32 cellular contexts compared by ENCODE assay signal in the genomic region with DNA sequence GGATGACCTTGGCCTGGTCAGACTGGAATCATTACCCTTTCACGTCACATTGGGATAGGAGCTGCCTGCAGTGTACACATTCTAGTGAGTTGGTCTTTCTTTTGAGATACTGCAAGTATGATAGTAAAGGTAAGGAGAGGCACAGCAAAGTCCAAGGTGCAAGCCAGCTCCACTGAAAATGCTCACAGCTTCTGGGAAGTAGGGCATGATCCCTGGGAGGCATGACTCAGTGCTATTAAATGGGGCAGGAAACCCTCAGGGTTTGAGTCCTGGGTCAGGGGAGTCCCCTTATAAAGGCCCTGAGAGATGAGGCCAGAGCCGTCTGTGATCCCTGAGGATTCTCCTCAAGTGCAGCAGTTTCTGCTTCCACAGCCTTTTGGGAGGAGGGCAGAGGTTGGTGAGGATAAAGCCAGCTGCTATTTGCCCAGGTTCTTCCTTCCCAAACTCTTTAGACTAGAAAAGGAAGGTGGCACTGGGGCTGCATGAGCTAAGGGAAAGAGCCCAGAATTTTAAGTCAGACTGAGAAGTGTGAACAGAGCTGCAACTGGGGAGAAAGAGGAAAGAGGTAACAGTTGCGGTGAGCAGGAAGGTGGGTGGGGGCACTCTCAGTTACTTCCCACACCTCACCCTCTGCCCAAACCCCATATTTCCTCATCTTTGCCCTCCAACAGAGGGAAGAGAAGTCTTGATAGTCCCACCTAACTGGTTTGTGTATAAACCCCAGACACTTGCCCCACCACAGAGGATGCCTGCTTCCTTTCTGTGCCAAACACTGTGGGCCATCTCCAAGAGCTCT. TPM values are rescaled to one million over a fixed set of nuclear protein-coding genes. Genes with fewer than 3 reads are reported as not detected.
DNase-seq lines count a peak whose midpoint lies in the region; ATAC-seq and TF ChIP-seq lines count a peak whose summit lies in the region.
"Had no signal": no experiment of that assay in that cellular context is flagged by ENCODE, and none has a peak within 500 bp of the region (broad histone marks: within the 10 kb centered on the region; RNA-seq: fewer than 3 reads in every experiment).

No MANE protein-coding gene starts in this region.

- H3K9me3 ChIP-seq in sigmoid colon = peaks cover 0 to 7% (median 3%) of the 10 kb centered on the region in 4 donors
- H3K9me3 ChIP-seq: testis had no signal

- TF ChIP-seq EP300 in sigmoid colon (IDR thresholded peaks at IDR 0.05) = no peak

- H3K27me3 ChIP-seq in sigmoid colon = no peaks in the 10 kb centered on the region
- H3K27me3 ChIP-seq: esophagus squamous epithelium, testis had no signal

- ATAC-seq in left colon (peak; percentile 46), HG03520 (IDR thresholded peaks at IDR 0.05; ENCODE audit: unreplicated experiment) (no peak)
- ATAC-seq: activated CD8-positive, alpha-beta memory T cell treated with anti-CD3 and anti-CD28 coated beads, Interleukin-2, amount 10 ng/mL, durations not matched to agents 7 days and 5 days; activated T-cell treated with anti-CD3 and anti-CD28 coated beads, Interleukin-2, amount 50 U/mL, for 72 hours; left lobe of liver; SK-N-SH treated with all-trans-retinoic acid at 6 μM for 48 hours had no signal

- TF ChIP-seq POLR2A in sigmoid colon (IDR thresholded peaks at IDR 0.05) = no peak

- no peak overlapping the region for H3K4me3 ChIP-seq in sigmoid colon
- H3K4me3 ChIP-seq: esophagus squamous epithelium, skin epidermis, testis had no signal

- no peaks in the 10 kb centered on the region for H3K4me1 ChIP-seq in sigmoid colon
- H3K4me1 ChIP-seq: testis had no signal

- TF ChIP-seq CTCF in sigmoid colon (IDR thresholded peaks at IDR 0.05) = no peak

- intact Hi-C loops in left colon (cut with DNase I, micrococcal nuclease) (no loop called here), sigmoid colon (cut with DNase I) (no loop called here)

- no peak overlapping the region for H3K27ac ChIP-seq in sigmoid colon
- H3K27ac ChIP-seq: 22Rv1, esophagus squamous epithelium, skin epidermis, testis, WERI-Rb-1 had no signal

- 58 to 73% methylated on average over 3 of the region's 3 CpGs for WGBS in sigmoid colon, 2 donors

- DNase-seq in SIG-M5 treated with dmso at 0.1 percent for 504 hours (lab: John Stamatoyannopoulos, UW; ENCODE audit: unreplicated experiment) (peak; percentile 23), SIG-M5 (lab: John Stamatoyannopoulos, UW) (no peak), NOMO-1 treated with dmso at 0.1 percent for 144 hours (lab: John Stamatoyannopoulos, UW; ENCODE audit: unreplicated experiment) (peak; percentile 50), left colon (no peak), NCI-H226 (no peak), sigmoid colon (no peak), NCI-H128 (lab: John Stamatoyannopoulos, UW; ENCODE audit: unreplicated experiment) (no peak)
- DNase-seq: activated CD4-positive, alpha-beta T cell treated with anti-CD3 and anti-CD28 coated beads, Interleukin-2, amount 10 ng/mL, durations not matched to agents 7 days and 5 days; activated CD8-positive, alpha-beta memory T cell treated with anti-CD3 and anti-CD28 coated beads, Interleukin-2, amount 10 ng/mL, durations not matched to agents 7 days and 5 days; activated naive CD4-positive, alpha-beta T cell treated with anti-CD3 and anti-CD28 coated beads, Interleukin-2, amount 10 ng/mL, durations not matched to agents 7 days and 5 days; activated T-cell treated with anti-CD3 and anti-CD28 coated beads, Interleukin-2, amount 50 U/mL, for 72 hours; DMS153; endodermal cell; esophagus squamous epithelium; naive B cell; NCI-H1417; NCI-H510A treated with DMSO at 0.1 percent for 48 hours; NK-92 treated with Interleukin-12 subunit alpha and Interleukin-12 subunit beta, amount 100 ng/mL, for 24 hours; stimulated activated CD4-positive, alpha-beta T cell treated with anti-CD3 and anti-CD28 coated beads, Interleukin-2, amount 100 ng/mL, for 24 hours; testis; WERI-Rb-1 had no signal

- no peaks in the 10 kb centered on the region for H3K36me3 ChIP-seq in sigmoid colon
- H3K36me3 ChIP-seq: esophagus squamous epithelium, WERI-Rb-1 had no signal

RNA-seq across cellular contexts. Expression of a gene that starts 14.4 kb away (rescaled TPM):
- total RNA-seq in left colon (not detected), sigmoid colon (under 1 TPM in 1 of 4 donors, not detected in 3; 0.14 TPM)
- polyA plus RNA-seq in sigmoid colon = not detected
- total RNA-seq: activated CD4-positive, alpha-beta T cell treated with anti-CD3 and anti-CD28 coated beads, Interleukin-2, amount 10 ng/mL, durations not matched to agents 7 days and 5 days; activated CD8-positive, alpha-beta memory T cell treated with anti-CD3 and anti-CD28 coated beads, Interleukin-2, amount 10 ng/mL, durations not matched to agents 7 days and 5 days; activated T-cell treated with anti-CD3 and anti-CD28 coated beads, Interleukin-2, amount 50 U/mL, for 72 hours; bronchial epithelial cell; endodermal cell; esophagus squamous epithelium; frontal cortex; H4; left lobe of liver; mesenteric fat pad; RPMI7951 had no signal

RNA-seq across cellular contexts. Expression of a gene that starts 18.9 kb away (rescaled TPM):
- total RNA-seq in left colon (not detected), sigmoid colon (under 1 TPM in 1 of 4 donors, not detected in 3; 0.41 TPM)
- polyA plus RNA-seq in sigmoid colon = not detected
- total RNA-seq: activated CD4-positive, alpha-beta T cell treated with anti-CD3 and anti-CD28 coated beads, Interleukin-2, amount 10 ng/mL, durations not matched to agents 7 days and 5 days; activated CD8-positive, alpha-beta memory T cell treated with anti-CD3 and anti-CD28 coated beads, Interleukin-2, amount 10 ng/mL, durations not matched to agents 7 days and 5 days; activated T-cell treated with anti-CD3 and anti-CD28 coated beads, Interleukin-2, amount 50 U/mL, for 72 hours; bronchial epithelial cell; endodermal cell; esophagus squamous epithelium; frontal cortex; H4; left lobe of liver; mesenteric fat pad; omental fat pad; RPMI7951; testis had no signal

Comparison
In these comparisons a context has a peak if more than half of its experiments do, and no peak if none do; other contexts are left out.
1. DNase-seq: peak in SIG-M5 treated with dmso at 0.1 percent for 504 hours (single experiment) and NOMO-1 treated with dmso at 0.1 percent for 144 hours (single experiment); none in SIG-M5 (single experiment), left colon (0 of 2), NCI-H226 (single experiment), sigmoid colon (single experiment) and NCI-H128 (single experiment).